22 cellular contexts compared by ENCODE assay signal in the genomic region with DNA sequence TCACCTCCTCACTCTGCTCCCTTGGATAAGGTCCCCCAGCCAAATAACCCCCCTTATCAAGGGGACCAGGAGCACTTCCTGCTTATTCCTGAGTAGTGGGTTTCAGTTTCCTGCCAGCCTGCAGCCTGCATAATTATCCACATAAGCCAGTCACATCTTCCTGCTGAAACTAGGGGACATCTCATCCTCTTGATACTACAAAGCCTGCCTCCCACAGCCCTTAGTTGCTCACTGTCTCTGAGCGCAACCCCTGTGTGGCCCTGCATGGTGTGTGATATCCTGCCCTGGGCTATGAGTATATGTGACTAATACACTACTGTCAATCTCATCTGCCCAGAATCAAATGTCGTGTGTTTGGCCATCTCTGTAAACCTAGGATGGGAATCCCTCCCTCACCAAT. TPM values are rescaled to one million over a fixed set of nuclear protein-coding genes. Genes with fewer than 3 reads are reported as not detected.
DNase-seq lines count a peak whose midpoint lies in the region; ATAC-seq, FAIRE-seq and TF ChIP-seq lines count a peak whose summit lies in the region.
"Had no signal": no experiment of that assay in that cellular context is flagged by ENCODE, and none has a peak within 500 bp of the region (broad histone marks: within the 10 kb centered on the region; RNA-seq: fewer than 3 reads in every experiment).

No MANE protein-coding gene starts in this region.

- POLR2A ChIA-PET in activated CD8-positive, alpha-beta T cell treated with anti-CD3 and anti-CD28 coated beads for 36 hours (lab: Charles Lee): no interaction called here
- POLR2A ChIA-PET in activated CD8-positive, alpha-beta T cell treated with anti-CD3 and anti-CD28 coated beads, Interleukin-2, amount 10 ng/mL, durations not matched to agents 7 days and 5 days (lab: Charles Lee): no interaction called here

- dilution Hi-C loops in keratinocyte (cut with MboI; ENCODE audit: extremely low pct_ligation_motif_present, low sequenced_read_pairs): no loop called here

- H3K9ac ChIP-seq in keratinocyte (ENCODE audit: control insufficient read depth, extremely low read depth, insufficient read depth, low read length): no peak overlapping the region

- H2AFZ ChIP-seq in keratinocyte (ENCODE audit: control insufficient read depth, low read length): no peak overlapping the region

- no peaks in the 10 kb centered on the region for H3K79me2 ChIP-seq in keratinocyte (ENCODE audit: control insufficient read depth, insufficient read depth, low read length)

- no peak overlapping the region for H3K4me2 ChIP-seq in keratinocyte (ENCODE audit: control insufficient read depth, extremely low read depth, insufficient read depth, low read depth, low read length)

- H3K4me1 Mint-ChIP-seq in activated CD8-positive, alpha-beta T cell treated with anti-CD3 and anti-CD28 coated beads for 36 hours (ENCODE audit: low read depth): peaks cover 7% of the 10 kb centered on the region
- H3K4me1 Mint-ChIP-seq in activated CD8-positive, alpha-beta T cell treated with anti-CD3 and anti-CD28 coated beads, Interleukin-2, amount 10 ng/mL, durations not matched to agents 7 days and 5 days (ENCODE audit: low read depth): peaks cover 12% of the 10 kb centered on the region

- ATAC-seq in activated CD8-positive, alpha-beta T cell treated with anti-CD3 and anti-CD28 coated beads for 36 hours: peak; percentile 77
- ATAC-seq in activated CD8-positive, alpha-beta T cell treated with anti-CD3 and anti-CD28 coated beads, Interleukin-2, amount 10 ng/mL, durations not matched to agents 7 days and 5 days: no peak
- ATAC-seq in HG03196 (IDR thresholded peaks at IDR 0.05; ENCODE audit: unreplicated experiment): no peak
- ATAC-seq: CD8-positive, alpha-beta T cell; left lung; natural killer cell; right cardiac atrium had no signal

- H3K27me3 ChIP-seq in keratinocyte (ENCODE audit: control insufficient read depth, extremely low read depth, insufficient read depth, low read length): no peaks in the 10 kb centered on the region
- H3K27me3 ChIP-seq: upper lobe of left lung had no signal

- no peak overlapping the region for H3K27ac ChIP-seq in keratinocyte (ENCODE audit: control insufficient read depth, insufficient read depth, low read length)
- H3K27ac ChIP-seq: left lung, SK-N-MC, upper lobe of left lung had no signal

- peaks cover 3% of the 10 kb centered on the region for H3K36me3 Mint-ChIP-seq in activated CD8-positive, alpha-beta T cell treated with anti-CD3 and anti-CD28 coated beads for 36 hours (ENCODE audit: low read depth)
- H3K36me3 Mint-ChIP-seq in activated CD8-positive, alpha-beta T cell treated with anti-CD3 and anti-CD28 coated beads, Interleukin-2, amount 10 ng/mL, durations not matched to agents 7 days and 5 days (ENCODE audit: low read depth): peaks cover 5% of the 10 kb centered on the region
- H3K36me3 Mint-ChIP-seq: CD8-positive, alpha-beta T cell had no signal

- H3K9me3 ChIP-seq in keratinocyte (ENCODE audit: control insufficient read depth, low read depth, low read length): no peaks in the 10 kb centered on the region
- H3K9me3 ChIP-seq: upper lobe of left lung had no signal

- no peaks in the 10 kb centered on the region for H3K4me1 ChIP-seq in keratinocyte (ENCODE audit: control insufficient read depth, extremely low read depth, insufficient read depth, low read length)
- H3K4me1 ChIP-seq: left lung, upper lobe of left lung had no signal

- H4K20me1 ChIP-seq in keratinocyte (ENCODE audit: control insufficient read depth, extremely low read depth, insufficient read depth, low read length): no peaks in the 10 kb centered on the region

- no peaks in the 10 kb centered on the region for H3K36me3 ChIP-seq in keratinocyte (ENCODE audit: control insufficient read depth in 2 of 2, extremely low read depth in 1 of 2, insufficient read depth in 2 of 2, low read length in 2 of 2)
- H3K36me3 ChIP-seq: left lung, upper lobe of left lung had no signal

- no peaks in the 10 kb centered on the region for H3K27me3 Mint-ChIP-seq in activated CD8-positive, alpha-beta T cell treated with anti-CD3 and anti-CD28 coated beads for 36 hours
- H3K27me3 Mint-ChIP-seq in activated CD8-positive, alpha-beta T cell treated with anti-CD3 and anti-CD28 coated beads, Interleukin-2, amount 10 ng/mL, durations not matched to agents 7 days and 5 days (ENCODE audit: low read depth): peaks cover 15% of the 10 kb centered on the region
- H3K27me3 Mint-ChIP-seq: activated naive CD8-positive, alpha-beta T cell; activated T-cell treated with anti-CD3 and anti-CD28 coated beads, Interleukin-2, amount 50 U/mL, for 24 hours had no signal

- no peak for TF ChIP-seq CTCF in activated CD8-positive, alpha-beta T cell treated with anti-CD3 and anti-CD28 coated beads for 36 hours (IDR thresholded peaks at IDR 0.05)
- TF ChIP-seq CTCF in keratinocyte (optimal IDR thresholded peaks at IDR 0.05 in 1 of 3, IDR thresholded peaks at IDR 0.05 in 1 of 3, conservative IDR thresholded peaks at IDR 0.05 in 1 of 3; ENCODE audit: extremely low read depth in 1 of 3, insufficient read depth in 2 of 3, low read length in 3 of 3): no peak

- H3K9me1 ChIP-seq in keratinocyte (ENCODE audit: control insufficient read depth, extremely low read depth, insufficient read depth, low read length): no peaks in the 10 kb centered on the region

- intact Hi-C loops in activated CD8-positive, alpha-beta T cell treated with anti-CD3 and anti-CD28 coated beads for 36 hours (cut with micrococcal nuclease): no loop called here

- H3K4me3 ChIP-seq in keratinocyte (ENCODE audit: control insufficient read depth in 2 of 3, extremely low read depth in 1 of 3, insufficient read depth in 2 of 3, low read depth in 1 of 3, low read length in 3 of 3): no peak overlapping the region
- H3K4me3 ChIP-seq: left lung, SK-N-MC, upper lobe of left lung had no signal

- no peak overlapping the region for H3K4me3 Mint-ChIP-seq in activated CD8-positive, alpha-beta T cell treated with anti-CD3 and anti-CD28 coated beads for 36 hours
- H3K4me3 Mint-ChIP-seq in activated CD8-positive, alpha-beta T cell treated with anti-CD3 and anti-CD28 coated beads, Interleukin-2, amount 10 ng/mL, durations not matched to agents 7 days and 5 days: no peak overlapping the region
- H3K4me3 Mint-ChIP-seq: activated naive CD8-positive, alpha-beta T cell; activated T-cell treated with anti-CD3 and anti-CD28 coated beads, Interleukin-2, amount 50 U/mL, for 24 hours; CD8-positive, alpha-beta T cell; natural killer cell had no signal

- peak; percentile 22 for DNase-seq in activated CD8-positive, alpha-beta T cell treated with anti-CD3 and anti-CD28 coated beads for 36 hours
- no peak for DNase-seq in activated CD8-positive, alpha-beta T cell treated with anti-CD3 and anti-CD28 coated beads, Interleukin-2, amount 10 ng/mL, durations not matched to agents 7 days and 5 days
- DNase-seq in RKO (ENCODE audit: low spot score) (peak; percentile 60), keratinocyte (ENCODE audit: low read depth, low spot score) (no peak), NCI-H1105 treated with DMSO at 0.1 percent for 48 hours (lab: John Stamatoyannopoulos, UW) (no peak)
- DNase-seq: activated T-cell treated with anti-CD3 and anti-CD28 coated beads, Interleukin-2, amount 50 U/mL, for 24 hours; AML-193; CD8-positive, alpha-beta T cell; DMS79; H7; left lung; MM.1S; natural killer cell; NCI-H146; NCI-H510A; right cardiac atrium; RPMI8226; T-helper 2 cell; upper lobe of left lung had no signal

- CTCF ChIA-PET in activated CD8-positive, alpha-beta T cell treated with anti-CD3 and anti-CD28 coated beads for 36 hours (lab: Charles Lee): interaction anchor here (1.9 kb wide), 1 partner anchor 59 kb away, joined by 5 read pairs; the partner anchor contains the start of gene LRRC59
- CTCF ChIA-PET in activated CD8-positive, alpha-beta T cell treated with anti-CD3 and anti-CD28 coated beads, Interleukin-2, amount 10 ng/mL, durations not matched to agents 7 days and 5 days (lab: Charles Lee): no interaction called here

- peaks cover 10% of the 10 kb centered on the region for H3K9me3 Mint-ChIP-seq in activated CD8-positive, alpha-beta T cell treated with anti-CD3 and anti-CD28 coated beads for 36 hours
- no peaks in the 10 kb centered on the region for H3K9me3 Mint-ChIP-seq in activated CD8-positive, alpha-beta T cell treated with anti-CD3 and anti-CD28 coated beads, Interleukin-2, amount 10 ng/mL, durations not matched to agents 7 days and 5 days (ENCODE audit: insufficient read depth)

- peak; percentile 32 for FAIRE-seq in keratinocyte (lab: Jason Lieb, UNC)

- H3K27ac Mint-ChIP-seq in activated CD8-positive, alpha-beta T cell treated with anti-CD3 and anti-CD28 coated beads for 36 hours: no peak overlapping the region
- H3K27ac Mint-ChIP-seq in activated CD8-positive, alpha-beta T cell treated with anti-CD3 and anti-CD28 coated beads, Interleukin-2, amount 10 ng/mL, durations not matched to agents 7 days and 5 days: no peak overlapping the region
- H3K27ac Mint-ChIP-seq: activated naive CD8-positive, alpha-beta T cell; activated T-cell treated with anti-CD3 and anti-CD28 coated beads, Interleukin-2, amount 50 U/mL, for 24 hours; CD8-positive, alpha-beta T cell; natural killer cell had no signal

RNA-seq across cellular contexts. Expression of gene XYLT2, which starts 8.0 kb away (rescaled TPM):
- 10 to 100 TPM; 24.4 to 25.3 TPM for total RNA-seq in activated CD8-positive, alpha-beta T cell treated with anti-CD3 and anti-CD28 coated beads for 36 hours
- total RNA-seq in activated CD8-positive, alpha-beta T cell treated with anti-CD3 and anti-CD28 coated beads, Interleukin-2, amount 10 ng/mL, durations not matched to agents 7 days and 5 days: 10 to 100 TPM; 24.7 to 26.0 TPM
- 15.3 to 28.3 TPM (median 18.3 TPM) in 3 replicates for polyA plus RNA-seq in keratinocyte
- polyA plus RNA-seq in keratinocyte (2011; ENCODE audit: low read depth): 9.4 TPM
- 4.1 and 9.7 TPM in 2 replicates for polyA plus RNA-seq in keratinocyte (2011; cell fraction: cytosol; rRNA removed)
- 39.7 and 54.2 TPM in 2 replicates for polyA plus RNA-seq in keratinocyte (2011; cell fraction: nucleus; rRNA removed)
- polyA plus RNA-seq in keratinocyte (2012; ENCODE audit: low replicate concordance): 15.2 and 29.2 TPM in 2 replicates
- 38.9 to 80.6 TPM (median 56.6 TPM) in 3 replicates for polyA minus RNA-seq in keratinocyte
- polyA minus RNA-seq in keratinocyte (2011; cell fraction: cytosol; rRNA and poly(A)+ RNA removed): 41.2 TPM
- 108 and 118 TPM in 2 replicates for polyA minus RNA-seq in keratinocyte (2011; cell fraction: nucleus; rRNA and poly(A)+ RNA removed)

RNA-seq across cellular contexts. Expression of gene MRPL27, which starts 35.0 kb away (rescaled TPM):
- total RNA-seq in activated CD8-positive, alpha-beta T cell treated with anti-CD3 and anti-CD28 coated beads for 36 hours: 10 to 100 TPM; 54.6 to 55.8 TPM
- total RNA-seq in activated CD8-positive, alpha-beta T cell treated with anti-CD3 and anti-CD28 coated beads, Interleukin-2, amount 10 ng/mL, durations not matched to agents 7 days and 5 days: 10 to 100 TPM; 81.0 to 85.4 TPM
- polyA plus RNA-seq in keratinocyte: 106 to 130 TPM (median 123 TPM) in 3 replicates
- polyA plus RNA-seq in keratinocyte (2011; ENCODE audit: low read depth): 48.6 TPM
- 97.2 and 104 TPM in 2 replicates for polyA plus RNA-seq in keratinocyte (2011; cell fraction: cytosol; rRNA removed)
- 77.6 and 82.3 TPM in 2 replicates for polyA plus RNA-seq in keratinocyte (2011; cell fraction: nucleus; rRNA removed)
- 84.6 and 121 TPM in 2 replicates for polyA plus RNA-seq in keratinocyte (2012; ENCODE audit: low replicate concordance)
- 41.0 to 62.1 TPM (median 43.0 TPM) in 3 replicates for polyA minus RNA-seq in keratinocyte
- polyA minus RNA-seq in keratinocyte (2011; cell fraction: cytosol; rRNA and poly(A)+ RNA removed): 28.8 TPM
- 11.7 and 11.8 TPM in 2 replicates for polyA minus RNA-seq in keratinocyte (2011; cell fraction: nucleus; rRNA and poly(A)+ RNA removed)

RNA-seq across cellular contexts. Expression of gene EME1, which starts 35.1 kb away (rescaled TPM):
- total RNA-seq in activated CD8-positive, alpha-beta T cell treated with anti-CD3 and anti-CD28 coated beads for 36 hours: 10 to 100 TPM; 48.0 to 48.6 TPM
- total RNA-seq in activated CD8-positive, alpha-beta T cell treated with anti-CD3 and anti-CD28 coated beads, Interleukin-2, amount 10 ng/mL, durations not matched to agents 7 days and 5 days: 10 to 100 TPM; 23.5 to 27.8 TPM
- 1.6 to 5.6 TPM (median 4.7 TPM) in 3 replicates for polyA plus RNA-seq in keratinocyte
- polyA plus RNA-seq in keratinocyte (2011; ENCODE audit: low read depth): not detected
- polyA plus RNA-seq in keratinocyte (2011; cell fraction: cytosol; rRNA removed): 1.1 and 1.2 TPM in 2 replicates
- 7.0 and 7.7 TPM in 2 replicates for polyA plus RNA-seq in keratinocyte (2011; cell fraction: nucleus; rRNA removed)
- polyA plus RNA-seq in keratinocyte (2012; ENCODE audit: low replicate concordance): 0.31 and 3.6 TPM in 2 replicates
- polyA minus RNA-seq in keratinocyte: 1.1 to 4.0 TPM (median 1.4 TPM) in 3 replicates
- not detected for polyA minus RNA-seq in keratinocyte (2011; cell fraction: cytosol; rRNA and poly(A)+ RNA removed)
- polyA minus RNA-seq in keratinocyte (2011; cell fraction: nucleus; rRNA and poly(A)+ RNA removed): 0.32 and 3.1 TPM in 2 replicates

RNA-seq across cellular contexts. Expression of gene LRRC59, which starts 59.4 kb away (rescaled TPM):
- 10 to 100 TPM; 70.6 to 71.0 TPM for total RNA-seq in activated CD8-positive, alpha-beta T cell treated with anti-CD3 and anti-CD28 coated beads for 36 hours
- total RNA-seq in activated CD8-positive, alpha-beta T cell treated with anti-CD3 and anti-CD28 coated beads, Interleukin-2, amount 10 ng/mL, durations not matched to agents 7 days and 5 days: 10 to 100 TPM; 77.7 to 77.9 TPM
- 90.4 to 162 TPM (median 152 TPM) in 3 replicates for polyA plus RNA-seq in keratinocyte
- polyA plus RNA-seq in keratinocyte (2011; ENCODE audit: low read depth): 25.2 TPM
- polyA plus RNA-seq in keratinocyte (2011; cell fraction: cytosol; rRNA removed): 134 and 193 TPM in 2 replicates
- 99.4 and 102 TPM in 2 replicates for polyA plus RNA-seq in keratinocyte (2011; cell fraction: nucleus; rRNA removed)
- polyA plus RNA-seq in keratinocyte (2012; ENCODE audit: low replicate concordance): 52.5 and 197 TPM in 2 replicates
- 122 to 199 TPM (median 164 TPM) in 3 replicates for polyA minus RNA-seq in keratinocyte
- 102 TPM for polyA minus RNA-seq in keratinocyte (2011; cell fraction: cytosol; rRNA and poly(A)+ RNA removed)
- 38.3 and 62.2 TPM in 2 replicates for polyA minus RNA-seq in keratinocyte (2011; cell fraction: nucleus; rRNA and poly(A)+ RNA removed)

Comparison
In these comparisons a context has a peak if more than half of its experiments do, and no peak if none do; other contexts are left out.
1. DNase-seq: peak in activated CD8-positive, alpha-beta T cell treated with anti-CD3 and anti-CD28 coated beads for 36 hours (single experiment) and RKO (single experiment); none in activated CD8-positive, alpha-beta T cell treated with anti-CD3 and anti-CD28 coated beads, Interleukin-2, amount 10 ng/mL, durations not matched to agents 7 days and 5 days (single experiment), keratinocyte (single experiment) and NCI-H1105 treated with DMSO at 0.1 percent for 48 hours (single experiment).